In genomic region chr18:48843162-48843561, GRCh38 we compare ENCODE assay signal across 13 cellular contexts.
A peak's percentile ranks its signal among the peaks of the same experiment; 100 is the strongest.
DNase-seq lines count a peak whose midpoint lies in the region; ATAC-seq and TF ChIP-seq lines count a peak whose summit lies in the region.
"Had no signal": no experiment of that assay in that cellular context is flagged by ENCODE, and none has a peak within 500 bp of the region (broad histone marks: within the 10 kb centered on the region; RNA-seq: fewer than 3 reads in every experiment).

No MANE protein-coding gene starts in this region.

- in situ Hi-C loops in KBM-7 (cut with MboI; ENCODE audit: low pct_unique_long_range_greater_than_20kb, low sequenced_read_pairs) = no loop called here

- no peaks in the 10 kb centered on the region for H3K36me3 Mint-ChIP-seq in CD8-positive, alpha-beta T cell

- H3K4me3 Mint-ChIP-seq in CD8-positive, alpha-beta T cell = peak overlapping the region; percentile 9

- H3K27ac Mint-ChIP-seq in CD8-positive, alpha-beta T cell = peak overlapping the region; percentile 71

- no peaks in the 10 kb centered on the region for H3K9me3 ChIP-seq in CD8-positive, alpha-beta T cell (ENCODE audit: low read length)
- H3K9me3 ChIP-seq in NT2/D1 (ENCODE audit: insufficient read depth, low read length) (no peaks in the 10 kb centered on the region), left ventricle myocardium inferior (replicated peaks) (no peaks in the 10 kb centered on the region)

- TF ChIP-seq CTCF in CD8-positive, alpha-beta T cell (IDR thresholded peaks at IDR 0.05) = no peak
- TF ChIP-seq CTCF in left ventricle myocardium inferior (IDR thresholded peaks at IDR 0.05; ENCODE audit: borderline replicate concordance) = no peak

- H3K27me3 ChIP-seq in CD8-positive, alpha-beta T cell (ENCODE audit: insufficient read depth, low read length) = no peaks in the 10 kb centered on the region
- H3K27me3 ChIP-seq in NT2/D1 (ENCODE audit: insufficient read depth, insufficient read length) (no peaks in the 10 kb centered on the region), left ventricle myocardium inferior (ENCODE audit: low read depth) (no peaks in the 10 kb centered on the region)

- peaks cover 2% of the 10 kb centered on the region for H3K9me3 Mint-ChIP-seq in CD8-positive, alpha-beta T cell
- H3K9me3 Mint-ChIP-seq: activated T-cell treated with anti-CD3 and anti-CD28 coated beads, Interleukin-2, amount 50 U/mL, for 24 hours had no signal

- no peak overlapping the region for H3K27ac ChIP-seq in CD8-positive, alpha-beta T cell (ENCODE audit: low read depth, low read length)
- peak overlapping the region; percentile 90 for H3K27ac ChIP-seq in left ventricle myocardium inferior (replicated peaks)

- no peak for ATAC-seq in CD8-positive, alpha-beta T cell
- no peak for ATAC-seq in HG03342 (IDR thresholded peaks at IDR 0.05; ENCODE audit: unreplicated experiment)
- ATAC-seq: GM12878 had no signal

- H3K4me3 ChIP-seq in CD8-positive, alpha-beta T cell (ENCODE audit: low read depth, low read length) = no peak overlapping the region
- H3K4me3 ChIP-seq in NT2/D1 (ENCODE audit: insufficient read length, low read depth) (no peak overlapping the region), left ventricle myocardium inferior (no peak overlapping the region)
- H3K4me3 ChIP-seq: GM12878 had no signal

- intact Hi-C loops in CD8-positive, alpha-beta T cell (cut with DNase I, micrococcal nuclease) = loop anchor here (5.0 kb wide), 1 partner anchor 69 kb away; no protein-coding TSS in a partner anchor
- intact Hi-C loops in left ventricle myocardium inferior (cut with micrococcal nuclease) = no loop called here
- intact Hi-C loops in posterior vena cava (cut with DNase I) = no loop called here

- H3K4me1 ChIP-seq in CD8-positive, alpha-beta T cell (ENCODE audit: insufficient read depth, low read length) = peaks cover 60% of the 10 kb centered on the region
- H3K4me1 ChIP-seq in NT2/D1 (ENCODE audit: insufficient read depth, insufficient read length) = peaks cover 10% of the 10 kb centered on the region
- H3K4me1 ChIP-seq in left ventricle myocardium inferior = peaks cover 72% of the 10 kb centered on the region

- no peaks in the 10 kb centered on the region for H3K27me3 Mint-ChIP-seq in CD8-positive, alpha-beta T cell (ENCODE audit: low read depth)
- H3K27me3 Mint-ChIP-seq: activated T-cell treated with anti-CD3 and anti-CD28 coated beads, Interleukin-2, amount 50 U/mL, for 24 hours had no signal

- peak overlapping the region; percentile 42 for H3K9ac ChIP-seq in NT2/D1 (ENCODE audit: insufficient read length, low read depth)

- POLR2A ChIA-PET in CD8-positive, alpha-beta T cell (lab: Charles Lee) = interaction anchor here (0.6 to 1.6 kb wide), 5 partner anchors 9 to 109 kb away, joined by 3 to 6 read pairs (median 4); no protein-coding TSS in a partner anchor

- CTCF ChIA-PET in CD8-positive, alpha-beta T cell (lab: Charles Lee) = interaction anchor here (0.7 to 1.5 kb wide), 4 partner anchors 9 to 98 kb away, joined by 3 to 6 read pairs (median 4); no protein-coding TSS in a partner anchor

- H3K36me3 ChIP-seq in CD8-positive, alpha-beta T cell (ENCODE audit: insufficient read depth, low read length) = no peaks in the 10 kb centered on the region
- H3K36me3 ChIP-seq in NT2/D1 (ENCODE audit: insufficient read depth, insufficient read length, low read length) (no peaks in the 10 kb centered on the region), left ventricle myocardium inferior (no peaks in the 10 kb centered on the region)

- DNase-seq in CD8-positive, alpha-beta T cell = no peak
- no peak for DNase-seq in NT2/D1 (ENCODE audit: low read depth, low spot score)
- no peak for DNase-seq in left ventricle myocardium inferior
- DNase-seq in posterior vena cava (ENCODE audit: low spot score) = peak; percentile 29
- DNase-seq in KBM-7 = no peak
- DNase-seq in SIG-M5 treated with dmso at 0.1 percent for 504 hours (lab: John Stamatoyannopoulos, UW; ENCODE audit: unreplicated experiment) = no peak
- DNase-seq in stimulated activated CD4-positive, alpha-beta T cell treated with anti-CD3 and anti-CD28 coated beads, Interleukin-12 subunit alpha, Interleukin-12 subunit beta, amount 100 ng/mL, for 4 hours = no peak
- DNase-seq: activated T-cell treated with anti-CD3 and anti-CD28 coated beads, Interleukin-2, amount 50 U/mL, for 24 hours; islet precursor cell; occipital lobe; OCI-M1 had no signal

- peaks cover 69% of the 10 kb centered on the region for H3K4me1 Mint-ChIP-seq in CD8-positive, alpha-beta T cell (ENCODE audit: low read depth)

Comparison
In these comparisons a context has a peak if more than half of its experiments do, and no peak if none do; other contexts are left out.
1. intact Hi-C loops: an anchor here in CD8-positive, alpha-beta T cell (5.0 kb wide); none called in left ventricle myocardium inferior and posterior vena cava.